ENCODE assay signal across 8 cellular contexts in genomic region chr4:54063224-54063623, GRCh38. TPM values are rescaled to one million over a fixed set of nuclear protein-coding genes. Genes with fewer than 3 reads are reported as not detected.
DNase-seq lines count a peak whose midpoint lies in the region; ATAC-seq and TF ChIP-seq lines count a peak whose summit lies in the region.

No MANE protein-coding gene starts in this region.

- peaks cover 45% of the 10 kb centered on the region for H3K79me2 ChIP-seq in neural progenitor cell (ENCODE audit: low read depth)

- peaks cover 46% of the 10 kb centered on the region for H4K20me1 ChIP-seq in neural progenitor cell (ENCODE audit: low read depth)

- no peak for TF ChIP-seq CTCF in endothelial cell (IDR thresholded peaks at IDR 0.05; ENCODE audit: unreplicated experiment)
- TF ChIP-seq CTCF in neural progenitor cell (IDR thresholded peaks at IDR 0.05): no peak

- H3K4me1 Mint-ChIP-seq in endothelial cell (ENCODE audit: unreplicated experiment): peaks cover 55% of the 10 kb centered on the region
- peaks cover 41% of the 10 kb centered on the region for H3K4me1 Mint-ChIP-seq in neural progenitor cell

- H3K27me3 ChIP-seq in SJSA1 (replicated peaks): no peaks in the 10 kb centered on the region
- H3K27me3 ChIP-seq in neural progenitor cell: peaks cover 23% of the 10 kb centered on the region

- H3K9me3 ChIP-seq in SJSA1 (replicated peaks) (no peaks in the 10 kb centered on the region), neural progenitor cell (ENCODE audit: low read depth) (no peaks in the 10 kb centered on the region)

- peak overlapping the region; percentile 87 for H3K4me2 ChIP-seq in neural progenitor cell

- H2AFZ ChIP-seq in neural progenitor cell (replicated peaks): peak overlapping the region; percentile 80

- H3F3A ChIP-seq in neural progenitor cell (ENCODE audit: low read depth): peaks cover 3% of the 10 kb centered on the region

- peak overlapping the region; percentile 94 for H3K4me3 Mint-ChIP-seq in endothelial cell (ENCODE audit: unreplicated experiment)
- peak overlapping the region; percentile 93 for H3K4me3 Mint-ChIP-seq in neural progenitor cell

- peak overlapping the region; percentile 99 for H3K27ac ChIP-seq in SJSA1
- no peak overlapping the region for H3K27ac ChIP-seq in neural progenitor cell

- H3K27ac Mint-ChIP-seq in endothelial cell (ENCODE audit: unreplicated experiment) (peak overlapping the region; percentile 89), neural progenitor cell (peak overlapping the region; percentile 48)

- peak overlapping the region; percentile 96 for H3K4me3 ChIP-seq in SJSA1
- peak overlapping the region; percentile 92 for H3K4me3 ChIP-seq in neural progenitor cell

- H3K4me1 ChIP-seq in SJSA1 (replicated peaks): peaks cover 38% of the 10 kb centered on the region
- peaks cover 14% of the 10 kb centered on the region for H3K4me1 ChIP-seq in neural progenitor cell

- H3K27me3 Mint-ChIP-seq in endothelial cell (ENCODE audit: unreplicated experiment) (peaks cover 30% of the 10 kb centered on the region), neural progenitor cell (ENCODE audit: insufficient read depth, low read depth) (peaks cover 3% of the 10 kb centered on the region)

- ATAC-seq in activated CD4-positive, CD25-positive, alpha-beta regulatory T cell treated with anti-CD3 and anti-CD28 coated beads, Interleukin-2, amount 50 U/mL, for 24 hours: peak; percentile 14 to 22
- no peak for ATAC-seq in HG03354 (IDR thresholded peaks at IDR 0.05; ENCODE audit: poor library complexity, severe bottlenecking, unreplicated experiment)
- ATAC-seq in HG03520 (IDR thresholded peaks at IDR 0.05; ENCODE audit: unreplicated experiment): no peak

- peaks cover 12% of the 10 kb centered on the region for H3K36me3 Mint-ChIP-seq in endothelial cell (ENCODE audit: low read depth, unreplicated experiment)
- H3K36me3 Mint-ChIP-seq in neural progenitor cell: no peaks in the 10 kb centered on the region

- H3K36me3 ChIP-seq in SJSA1: peaks cover 26% of the 10 kb centered on the region
- no peaks in the 10 kb centered on the region for H3K36me3 ChIP-seq in neural progenitor cell

- peak overlapping the region; percentile 84 for H3K9ac ChIP-seq in neural progenitor cell

- no peaks in the 10 kb centered on the region for H3K9me3 Mint-ChIP-seq in endothelial cell (ENCODE audit: unreplicated experiment)
- no peaks in the 10 kb centered on the region for H3K9me3 Mint-ChIP-seq in neural progenitor cell

- DNase-seq in activated CD4-positive, CD25-positive, alpha-beta regulatory T cell (lab: John Stamatoyannopoulos, UW): no peak
- DNase-seq in SJSA1 (ENCODE audit: low read depth in 1 of 2, low spot score in 2 of 2) (peak in 1 of 2 experiments; percentile 42), endothelial cell (ENCODE audit: low spot score) (no peak), neural progenitor cell (ENCODE audit: low spot score) (no peak), A172 (ENCODE audit: low spot score) (no peak)

RNA-seq across cellular contexts. Expression of gene CHIC2, which starts 1.2 kb away (rescaled TPM):
- total RNA-seq in SJSA1 (2014; rRNA removed; shearing (Covaris generic)): 73.7 and 105 TPM in 2 replicates
- total RNA-seq in endothelial cell (ENCODE audit: unreplicated experiment) (33.1 TPM), neural progenitor cell (ENCODE audit: low replicate concordance) (12.8 and 16.9 TPM in 2 replicates)
- total RNA-seq in A172 (2014; rRNA removed; shearing (Covaris generic)): 37.9 and 53.5 TPM in 2 replicates

RNA-seq across cellular contexts. Expression of gene GSX2, which starts 36.7 kb away (rescaled TPM):
- total RNA-seq in SJSA1 (2014; rRNA removed; shearing (Covaris generic)): not detected in 2 replicates
- not detected for total RNA-seq in endothelial cell (ENCODE audit: unreplicated experiment)
- total RNA-seq in neural progenitor cell (ENCODE audit: low replicate concordance): 0.59 TPM in 1 of 2 replicates, not detected in the other
- not detected in 2 replicates for total RNA-seq in A172 (2014; rRNA removed; shearing (Covaris generic))

Comparison
In these comparisons a context has a peak if more than half of its experiments do, and no peak if none do; other contexts are left out.
1. ATAC-seq: peak in activated CD4-positive, CD25-positive, alpha-beta regulatory T cell treated with anti-CD3 and anti-CD28 coated beads, Interleukin-2, amount 50 U/mL, for 24 hours (2 of 2); none in HG03354 (single experiment) and HG03520 (single experiment).